17 cellular contexts compared by ENCODE assay signal in genomic region chr5:168296687-168297086, GRCh38.
"Had no signal": no experiment of that assay in that cellular context is flagged by ENCODE, and none has a peak within 500 bp of the region (broad histone marks: within the 10 kb centered on the region; RNA-seq: fewer than 3 reads in every experiment).

No MANE protein-coding gene starts in this region.

- ATAC-seq: left lung had no signal

- DNase-seq: activated CD4-positive, alpha-beta T cell treated with anti-CD3 and anti-CD28 coated beads, Interleukin-2, amount 50 U/mL, for 1 hour; activated CD8-positive, alpha-beta memory T cell treated with anti-CD3 and anti-CD28 coated beads for 24 hours; activated gamma-delta T cell treated with Interleukin-2 at 50 U/mL for 16 hours; amniotic stem cell; brain microvascular endothelial cell; head of caudate nucleus; left lung; mammary epithelial cell; naive B cell; posterior cingulate gyrus; stimulated activated CD4-positive, alpha-beta T cell treated with anti-CD3 and anti-CD28 coated beads, Interleukin-15, amount 100 ng/mL, for 24 hours; stimulated activated CD4-positive, alpha-beta T cell treated with anti-CD3 and anti-CD28 coated beads, Interleukin-4, amount 100 ng/mL, for 1 hour; stimulated activated naive CD4-positive, alpha-beta T cell; substantia nigra; trophoblast cell had no signal

- H3K27ac Mint-ChIP-seq: activated naive CD8-positive, alpha-beta T cell; naive B cell had no signal

- H3K36me3 ChIP-seq: brain microvascular endothelial cell, left lung had no signal

- FAIRE-seq: frontal cortex had no signal

- H3K9me3 ChIP-seq: left lung had no signal

- H3K27ac ChIP-seq: brain microvascular endothelial cell had no signal

- H3K4me3 ChIP-seq: left lung had no signal

- H3K9me3 Mint-ChIP-seq: naive B cell had no signal

- H3K4me3 Mint-ChIP-seq: activated naive CD8-positive, alpha-beta T cell; naive B cell had no signal

- H3K36me3 Mint-ChIP-seq: activated naive CD8-positive, alpha-beta T cell; naive B cell had no signal

- H3K27me3 ChIP-seq: brain microvascular endothelial cell had no signal
